Comparison of ENCODE assay signal across 20 cellular contexts in genomic region chr2:154673694-154674093, GRCh38. TPM values are rescaled to one million over a fixed set of nuclear protein-coding genes. Genes with fewer than 3 reads are reported as not detected.
"Had no signal": no experiment of that assay in that cellular context is flagged by ENCODE, and none has a peak within 500 bp of the region (broad histone marks: within the 10 kb centered on the region; RNA-seq: fewer than 3 reads in every experiment).

No MANE protein-coding gene starts in this region.

- DNase-seq: dermis blood vessel endothelial cell; dorsolateral prefrontal cortex; effector CD4-positive, alpha-beta T cell; effector memory CD4-positive, alpha-beta T cell; foreskin keratinocyte; heart left ventricle; left cardiac atrium; left lung; left ventricle myocardium superior; lower lobe of right lung; mesenchymal stem cell; mucosa of descending colon; naive B cell had no signal

- H2AFZ ChIP-seq: hepatocyte had no signal

- H3K36me3 ChIP-seq: esophagus muscularis mucosa, gastroesophageal sphincter, heart left ventricle, left lung, lower lobe of right lung had no signal

- H3K79me2 ChIP-seq: hepatocyte had no signal

- H3K27ac ChIP-seq: coronary artery, dorsolateral prefrontal cortex, esophagus muscularis mucosa, foreskin keratinocyte, gastroesophageal sphincter, heart left ventricle, hepatocyte, left lung, lower lobe of right lung had no signal

- H3K4me1 ChIP-seq: esophagus muscularis mucosa, foreskin keratinocyte, gastroesophageal sphincter, heart left ventricle, left lung, lower lobe of right lung had no signal

- H3K9me3 ChIP-seq: esophagus muscularis mucosa, gastroesophageal sphincter, heart left ventricle, left lung, lower lobe of right lung, mucosa of descending colon had no signal

- H3K27me3 ChIP-seq: dorsolateral prefrontal cortex, esophagus muscularis mucosa, foreskin keratinocyte, gastroesophageal sphincter, heart left ventricle, hepatocyte, left lung had no signal

- H3K4me3 ChIP-seq: coronary artery, dorsolateral prefrontal cortex, esophagus muscularis mucosa, gastroesophageal sphincter, heart left ventricle, hepatocyte, left lung, lower lobe of right lung, mucosa of descending colon had no signal

- H3K4me2 ChIP-seq: hepatocyte had no signal

RNA-seq across cellular contexts. Expression of gene KCNJ3, which starts 24.8 kb away (rescaled TPM):
- polyA plus RNA-seq: endothelial cell of umbilical vein, fibroblast of lung, foreskin keratinocyte, keratinocyte had no signal
